ENCODE assay signal across 9 cellular contexts in the genomic region with DNA sequence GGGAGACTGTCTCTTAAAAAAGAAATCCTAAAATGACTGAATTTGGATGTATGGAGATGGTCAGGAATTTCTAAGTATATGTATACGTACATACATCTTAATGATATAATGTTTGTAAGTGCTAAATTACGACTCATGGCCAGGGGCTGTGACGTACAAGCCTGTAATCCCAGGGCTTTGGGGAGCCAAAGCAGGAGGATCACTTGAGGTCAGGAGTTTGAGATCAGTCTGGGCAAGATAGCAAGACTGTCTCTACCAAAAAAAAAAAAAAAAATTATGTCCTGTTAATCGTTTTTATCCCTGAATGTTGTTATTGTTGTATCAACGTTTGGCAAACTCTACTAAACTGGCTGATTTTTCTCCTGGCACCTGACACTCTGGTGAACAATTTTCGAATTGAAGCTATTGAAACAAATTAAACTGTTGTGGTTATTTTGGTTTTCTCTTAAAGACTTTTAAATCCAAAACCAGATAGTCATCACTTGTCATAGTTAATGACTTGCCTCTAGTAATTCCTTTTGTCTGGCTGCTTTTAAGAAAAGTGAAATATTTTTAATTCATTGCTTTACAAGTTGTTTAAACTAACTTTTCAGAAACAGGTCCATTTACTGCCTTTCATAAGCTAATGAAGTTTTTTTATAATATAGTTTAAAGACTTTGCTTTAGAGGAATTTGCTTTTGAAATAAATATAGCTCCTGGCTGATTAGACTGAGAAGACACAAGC. TPM values are rescaled to one million over a fixed set of nuclear protein-coding genes. Genes with fewer than 3 reads are reported as not detected.
DNase-seq lines count a peak whose midpoint lies in the region; ATAC-seq and TF ChIP-seq lines count a peak whose summit lies in the region.
"Had no signal": no experiment of that assay in that cellular context is flagged by ENCODE, and none has a peak within 500 bp of the region (broad histone marks: within the 10 kb centered on the region; RNA-seq: fewer than 3 reads in every experiment).

No MANE protein-coding gene starts in this region.

- H3K27ac ChIP-seq in BLaER1 = no peak overlapping the region
- peak overlapping the region; percentile 73; the same call in 1 of the 2 replicates for H3K27ac ChIP-seq in IMR-90 (ENCODE audit: insufficient read depth, low read length)

- no peak overlapping the region for H3K14ac ChIP-seq in IMR-90 (replicated peaks; ENCODE audit: low read depth, low read length)

- H3K27me3 Mint-ChIP-seq in activated T-helper 2 cell treated with anti-CD3 and anti-CD28 coated beads, Interferon-gamma antibody, Interleukin-2, Interleukin-4, amounts not matched to agents 10 μg/mL and 5 μg/mL and 100 μg/mL, durations not matched to agents 14 hours and 24 hours and 36 hours (ENCODE audit: low read depth) = no peaks in the 10 kb centered on the region
- no peaks in the 10 kb centered on the region for H3K27me3 Mint-ChIP-seq in memory B cell

- ATAC-seq in IMR-90 (ENCODE audit: low read depth) (no peak), memory B cell (ENCODE audit: low read depth) (no peak)

- CTCF ChIA-PET in IMR-90 (lab: Yijun Ruan, JAX) = interaction anchor here (0.5 to 0.7 kb wide), 2 partner anchors 10 to 19 kb away, joined by 4 to 9 read pairs; no protein-coding TSS in a partner anchor

- in situ Hi-C loops in IMR-90 (cut with MboI; ENCODE audit: low sequenced_read_pairs) = no loop called here

- H2AK9ac ChIP-seq in IMR-90 (replicated peaks; ENCODE audit: low read depth, low read length, poor library complexity) = no peak overlapping the region

- H3K4ac ChIP-seq in IMR-90 (ENCODE audit: low read depth, low read length) = 0 out of 2 replicates have a peak overlapping the region, but pooled peaks have one; percentile 37

- TF ChIP-seq CTCF in IMR-90 (conservative IDR thresholded peaks at IDR 0.05; ENCODE audit: low read depth, low read length) = no peak

- peak overlapping the region; percentile 44; the same call in 1 of the 2 replicates for H4K5ac ChIP-seq in IMR-90 (ENCODE audit: low read depth, low read length)

- peaks cover 48% of the 10 kb centered on the region for H3K4me1 ChIP-seq in BLaER1
- H3K4me1 ChIP-seq in IMR-90 (ENCODE audit: control insufficient read depth, insufficient read depth, low read length) = peaks cover 13% of the 10 kb centered on the region

- H3K4me1 Mint-ChIP-seq in activated T-helper 2 cell treated with anti-CD3 and anti-CD28 coated beads, Interferon-gamma antibody, Interleukin-2, Interleukin-4, amounts not matched to agents 10 μg/mL and 5 μg/mL and 100 μg/mL, durations not matched to agents 14 hours and 24 hours and 36 hours (ENCODE audit: low read depth) = peaks cover 58% of the 10 kb centered on the region
- peaks cover 26% of the 10 kb centered on the region for H3K4me1 Mint-ChIP-seq in memory B cell

- no TSS peak for BruUV-seq in IMR-90 (replicated peaks; lab: Mats Ljungman, UMichigan)

- H3K9ac ChIP-seq in BLaER1 = no peak overlapping the region
- H3K9ac ChIP-seq in IMR-90 (ENCODE audit: low read depth, low read length) = no peak overlapping the region

- no peak overlapping the region for H3K56ac ChIP-seq in IMR-90 (ENCODE audit: extremely low read depth, insufficient read depth, low read length)

- H3K27me3 ChIP-seq in BLaER1 (no peaks in the 10 kb centered on the region), IMR-90 (ENCODE audit: control insufficient read depth, insufficient read depth, low read length) (no peaks in the 10 kb centered on the region)
- H3K27me3 ChIP-seq: right atrium auricular region had no signal

- H3K9me3 ChIP-seq in BLaER1 (no peaks in the 10 kb centered on the region), IMR-90 (ENCODE audit: control insufficient read depth, insufficient read depth, low read length) (no peaks in the 10 kb centered on the region)
- H3K9me3 ChIP-seq: right atrium auricular region had no signal

- H3K36me3 ChIP-seq in BLaER1 (peaks cover 60% of the 10 kb centered on the region), IMR-90 (ENCODE audit: control insufficient read depth, insufficient read depth, low read length) (peaks cover 24% of the 10 kb centered on the region)

- peak overlapping the region; percentile 82 for H2BK5ac ChIP-seq in IMR-90 (ENCODE audit: low read depth, low read length, poor library complexity, severe bottlenecking)

- no CpG with 5 or more reads among the region's 6 CpGs for WGBS in IMR-90 (ENCODE audit: extremely low coverage in 2 of 2, insufficient read length in 1 of 2), 2 experiments

- H2BK15ac ChIP-seq in IMR-90 (ENCODE audit: low read depth, low read length) = no peak overlapping the region

- DNase-seq in IMR-90 (peak; percentile 40), memory B cell (ENCODE audit: low spot score in 2 of 2) (no peak), UCSD-AML1 (lab: John Stamatoyannopoulos, UW; ENCODE audit: unreplicated experiment) (no peak)
- DNase-seq in activated T-helper 2 cell treated with anti-CD3 and anti-CD28 coated beads, Interferon-gamma antibody, Interleukin-2, Interleukin-4, amounts not matched to agents 10 μg/mL and 5 μg/mL and 100 μg/mL, durations not matched to agents 14 hours and 24 hours and 36 hours (ENCODE audit: low spot score) = no peak
- DNase-seq in stimulated activated naive CD4-positive, alpha-beta T cell treated with Interleukin-2 at 50 U/mL for 16 hours (lab: John Stamatoyannopoulos, UW) = no peak
- DNase-seq in stimulated activated CD4-positive, alpha-beta T cell treated with anti-CD3 and anti-CD28 coated beads, Interleukin-12 subunit alpha, Interleukin-12 subunit beta, amount 100 ng/mL, for 4 hours = no peak
- no peak for DNase-seq in activated effector memory CD4-positive, alpha-beta T cell treated with Interleukin-2 at 50 U/mL for 16 hours

- H2AFZ ChIP-seq in IMR-90 (replicated peaks; ENCODE audit: low read length, poor library complexity) = no peak overlapping the region

- peak overlapping the region; percentile 58; the same call in 1 of the 2 replicates for H3K23ac ChIP-seq in IMR-90 (ENCODE audit: low read depth, low read length)

- no peak overlapping the region for H2BK20ac ChIP-seq in IMR-90 (ENCODE audit: low read depth, low read length)

- POLR2A ChIA-PET in IMR-90 (lab: Charles Lee; ENCODE audit: unreplicated experiment) = no interaction called here

- H2BK120ac ChIP-seq in IMR-90 (ENCODE audit: low read depth, low read length) = no peak overlapping the region

- no peak for TF ChIP-seq RAD21 in IMR-90 (IDR thresholded peaks at IDR 0.05; ENCODE audit: low read length)

- peak overlapping the region; percentile 42 for H3K27ac Mint-ChIP-seq in activated T-helper 2 cell treated with anti-CD3 and anti-CD28 coated beads, Interferon-gamma antibody, Interleukin-2, Interleukin-4, amounts not matched to agents 10 μg/mL and 5 μg/mL and 100 μg/mL, durations not matched to agents 14 hours and 24 hours and 36 hours
- peak overlapping the region; percentile 63 for H3K27ac Mint-ChIP-seq in memory B cell

- H3K9me1 ChIP-seq in IMR-90 (ENCODE audit: insufficient read depth, low read length) = peaks cover 3% of the 10 kb centered on the region; the same call in 1 of the 2 replicates

- H4K20me1 ChIP-seq in BLaER1 (peaks cover 100% of the 10 kb centered on the region), IMR-90 (ENCODE audit: insufficient read depth, low read length) (peaks cover 98% of the 10 kb centered on the region)

- no peak overlapping the region for H3K4me3 Mint-ChIP-seq in activated T-helper 2 cell treated with anti-CD3 and anti-CD28 coated beads, Interferon-gamma antibody, Interleukin-2, Interleukin-4, amounts not matched to agents 10 μg/mL and 5 μg/mL and 100 μg/mL, durations not matched to agents 14 hours and 24 hours and 36 hours (ENCODE audit: low read depth)
- H3K4me3 Mint-ChIP-seq in memory B cell = peak overlapping the region; percentile 2

- intact Hi-C loops in IMR-90 (cut with micrococcal nuclease) = loop anchor here (10.0 kb wide), 1 partner anchor 265 kb away; no protein-coding TSS in a partner anchor
- intact Hi-C loops in activated T-helper 2 cell treated with anti-CD3 and anti-CD28 coated beads, Interferon-gamma antibody, Interleukin-2, Interleukin-4, amounts not matched to agents 10 μg/mL and 5 μg/mL and 100 μg/mL, durations not matched to agents 14 hours and 24 hours and 36 hours (cut with micrococcal nuclease) = no loop called here

- no peak overlapping the region for H4K91ac ChIP-seq in IMR-90 (ENCODE audit: insufficient read depth, low read depth, low read length)

- no peak overlapping the region for H3K4me3 ChIP-seq in BLaER1
- no peak overlapping the region for H3K4me3 ChIP-seq in IMR-90 (ENCODE audit: insufficient read depth, low read depth, low read length)
- H3K4me3 ChIP-seq: right atrium auricular region had no signal

- H3K18ac ChIP-seq in IMR-90 (ENCODE audit: low read depth, low read length) = peak overlapping the region; percentile 75; the same call in 1 of the 2 replicates

- H2AK5ac ChIP-seq in IMR-90 (ENCODE audit: low read depth, low read length) = no peak overlapping the region

- no peak overlapping the region for H4K8ac ChIP-seq in IMR-90 (ENCODE audit: low read depth in 2 of 2, low read length in 2 of 2)

- H3K4me2 ChIP-seq in BLaER1 (0 out of 2 replicates have a peak overlapping the region, but pooled peaks have one; percentile 91), IMR-90 (ENCODE audit: low read depth, low read length) (peak overlapping the region; percentile 86)

- H3K79me1 ChIP-seq in IMR-90 (ENCODE audit: low read depth in 1 of 2, low read length in 2 of 2) = peaks cover 0 to 13% of the 10 kb centered on the region in 2 experiments; a peak in 2 of 4 replicates

- H3K36me3 Mint-ChIP-seq in activated T-helper 2 cell treated with anti-CD3 and anti-CD28 coated beads, Interferon-gamma antibody, Interleukin-2, Interleukin-4, amounts not matched to agents 10 μg/mL and 5 μg/mL and 100 μg/mL, durations not matched to agents 14 hours and 24 hours and 36 hours (ENCODE audit: low read depth) = peaks cover 63% of the 10 kb centered on the region
- peaks cover 13% of the 10 kb centered on the region for H3K36me3 Mint-ChIP-seq in memory B cell

- H3K9me3 Mint-ChIP-seq in activated T-helper 2 cell treated with anti-CD3 and anti-CD28 coated beads, Interferon-gamma antibody, Interleukin-2, Interleukin-4, amounts not matched to agents 10 μg/mL and 5 μg/mL and 100 μg/mL, durations not matched to agents 14 hours and 24 hours and 36 hours = no peaks in the 10 kb centered on the region
- H3K9me3 Mint-ChIP-seq in memory B cell = no peaks in the 10 kb centered on the region

- dilution Hi-C loops in IMR-90 (cut with HindIII; ENCODE audit: low sequenced_read_pairs, unreplicated experiment) = no loop called here

- no peak for TF ChIP-seq POLR2A in IMR-90 (IDR thresholded peaks at IDR 0.05; ENCODE audit: low read depth, low read length)

TF ChIP-seq in IMR-90, 13 proteins besides CTCF, POLR2A, EP300 and RAD21 (continues in another document):
- TF ChIP-seq RCOR1 (IDR thresholded peaks at IDR 0.05; ENCODE audit: insufficient replicate concordance, low read length) (no peak), CHD1 (IDR thresholded peaks at IDR 0.05; ENCODE audit: low read depth, low read length) (no peak)

RNA-seq across cellular contexts. Expression of a gene that starts 7.0 kb away (rescaled TPM):
- 217 and 485 TPM in 2 replicates for total RNA-seq in IMR-90 (2012; rRNA removed)
- 354 and 392 TPM in 2 replicates for polyA plus RNA-seq in IMR-90 (2012; rRNA removed)
- polyA plus RNA-seq in IMR-90 (2012; cell fraction: cytosol; rRNA removed) = 33.6 and 79.5 TPM in 2 replicates
- polyA plus RNA-seq in IMR-90 (2012; cell fraction: nucleus; rRNA removed; ENCODE audit: low replicate concordance) = 6.7 and 91.3 TPM in 2 replicates
- total RNA-seq in activated T-helper 2 cell treated with anti-CD3 and anti-CD28 coated beads, Interferon-gamma antibody, Interleukin-2, Interleukin-4, amounts not matched to agents 10 μg/mL and 5 μg/mL and 100 μg/mL, durations not matched to agents 14 hours and 24 hours and 36 hours = 293 and 302 TPM in 2 replicates
